ENCODE assay signal across 8 cellular contexts in genomic region chr22:40487663-40488249, GRCh38.
DNase-seq lines count a peak whose midpoint lies in the region; ATAC-seq and TF ChIP-seq lines count a peak whose summit lies in the region.

No MANE protein-coding gene starts in this region.

- no peak overlapping the region for H3K23ac ChIP-seq in mesendoderm (ENCODE audit: low read length)

- H3K27me3 ChIP-seq in left ventricle myocardium inferior (ENCODE audit: low read depth) (no peaks in the 10 kb centered on the region), right cardiac atrium (ENCODE audit: control insufficient read depth, insufficient read depth) (no peaks in the 10 kb centered on the region), body of pancreas (no peaks in the 10 kb centered on the region), lung (ENCODE audit: control insufficient read depth, insufficient read depth) (no peaks in the 10 kb centered on the region), mesendoderm (ENCODE audit: insufficient read depth, low read length, poor library complexity) (no peaks in the 10 kb centered on the region)

- no peak overlapping the region for H2BK15ac ChIP-seq in mesendoderm (replicated peaks; ENCODE audit: low read depth)

- no peak overlapping the region for H3K4ac ChIP-seq in mesendoderm (ENCODE audit: low read depth, low read length)

- H2BK120ac ChIP-seq in mesendoderm (ENCODE audit: low read depth, low read length) = no peak overlapping the region

- peak; percentile 71 for TF ChIP-seq CTCF in left ventricle myocardium inferior (IDR thresholded peaks at IDR 0.05; ENCODE audit: borderline replicate concordance)
- TF ChIP-seq CTCF in body of pancreas (IDR thresholded peaks at IDR 0.05) = peak; percentile 32 to 70 (median 62)
- peak; percentile 49 for TF ChIP-seq CTCF in lung (IDR thresholded peaks at IDR 0.05; ENCODE audit: control extremely low read depth, extremely low read depth)

- no peak for TF ChIP-seq POLR2A in body of pancreas (IDR thresholded peaks at IDR 0.05)

- no peak overlapping the region for H3K4me3 ChIP-seq in left ventricle myocardium inferior
- H3K4me3 ChIP-seq in right cardiac atrium (ENCODE audit: low read length) = no peak overlapping the region
- H3K4me3 ChIP-seq in body of pancreas = no peak overlapping the region
- no peak overlapping the region for H3K4me3 ChIP-seq in lung
- H3K4me3 ChIP-seq in mesendoderm (ENCODE audit: low read length) = no peak overlapping the region

- H4K8ac ChIP-seq in mesendoderm (ENCODE audit: low read depth, low read length) = no peak overlapping the region

- H4K5ac ChIP-seq in mesendoderm (ENCODE audit: low read length) = no peak overlapping the region

- H3K4me1 ChIP-seq in left ventricle myocardium inferior (peaks cover 70% of the 10 kb centered on the region), right cardiac atrium (ENCODE audit: control insufficient read depth, insufficient read depth, low read length) (peaks cover 8% of the 10 kb centered on the region), body of pancreas (peaks cover 19% of the 10 kb centered on the region), lung (ENCODE audit: control insufficient read depth in 2 of 2, insufficient read depth in 2 of 2, low read length in 2 of 2) (peaks cover 3 to 23% of the 10 kb centered on the region in 2 donors), mesendoderm (ENCODE audit: control insufficient read depth, low read depth, low read length) (peaks cover 8% of the 10 kb centered on the region)

- intact Hi-C loops in left ventricle myocardium inferior (cut with micrococcal nuclease) = no loop called here
- intact Hi-C loops in right cardiac atrium (cut with DNase I) = loop anchor here in 2 of 4 donors (5.0 to 10.0 kb wide), 2 partner anchors 35 to 53 kb away; no protein-coding TSS in a partner anchor
- intact Hi-C loops in body of pancreas (cut with DNase I) = no loop called here

- H3K27ac ChIP-seq in left ventricle myocardium inferior (replicated peaks) (peak overlapping the region; percentile 38), right cardiac atrium (ENCODE audit: low read length) (no peak overlapping the region), body of pancreas (no peak overlapping the region), lung (ENCODE audit: low read depth in 1 of 2, low read length in 1 of 2) (no peak overlapping the region), mesendoderm (ENCODE audit: low read depth, low read length) (no peak overlapping the region)

- H3K79me1 ChIP-seq in mesendoderm (ENCODE audit: low read length) = peaks cover 5% of the 10 kb centered on the region

- H3K9me3 ChIP-seq in left ventricle myocardium inferior (replicated peaks) = no peaks in the 10 kb centered on the region
- no peaks in the 10 kb centered on the region for H3K9me3 ChIP-seq in right cardiac atrium (ENCODE audit: control insufficient read depth, low read length)
- H3K9me3 ChIP-seq in body of pancreas = no peaks in the 10 kb centered on the region
- H3K9me3 ChIP-seq in lung (ENCODE audit: control insufficient read depth in 2 of 2, insufficient read depth in 1 of 2, low read length in 1 of 2) = no peaks in the 10 kb centered on the region

- H3K9ac ChIP-seq in mesendoderm (ENCODE audit: low read length) = no peak overlapping the region

- no peak overlapping the region for H3K18ac ChIP-seq in mesendoderm (ENCODE audit: low read length)

- no peak overlapping the region for H2BK5ac ChIP-seq in mesendoderm (ENCODE audit: low read length)

- H3K36me3 ChIP-seq in left ventricle myocardium inferior (no peaks in the 10 kb centered on the region), body of pancreas (replicated peaks in 1 of 2; ENCODE audit: insufficient read depth in 1 of 2, low read depth in 2 of 2) (no peaks in the 10 kb centered on the region), lung (ENCODE audit: control insufficient read depth in 2 of 2, insufficient read depth in 2 of 2, low read length in 2 of 2) (peaks cover 0 to 1% of the 10 kb centered on the region in 2 donors), mesendoderm (ENCODE audit: control insufficient read depth, insufficient read depth, low read length) (no peaks in the 10 kb centered on the region)

- ATAC-seq in right cardiac atrium = no peak
- peak; percentile 61 for ATAC-seq in body of pancreas
- no peak for ATAC-seq in lung (ENCODE audit: insufficient read depth, low FRiP score)
- ATAC-seq in GM19395 (IDR thresholded peaks at IDR 0.05; ENCODE audit: unreplicated experiment) = no peak
- ATAC-seq in GM18909 (IDR thresholded peaks at IDR 0.05; ENCODE audit: poor library complexity, unreplicated experiment) = no peak

- H3K79me2 ChIP-seq in mesendoderm (ENCODE audit: control insufficient read depth, insufficient read depth, low read length) = no peaks in the 10 kb centered on the region

- H3K56ac ChIP-seq in mesendoderm (ENCODE audit: low read length) = no peak overlapping the region

- no peak overlapping the region for H2AK5ac ChIP-seq in mesendoderm (ENCODE audit: low read length)

- 47% methylated on average over 3 of the region's 3 CpGs for WGBS in right cardiac atrium
- 34 to 38% methylated on average over 3 of the region's 3 CpGs for WGBS in body of pancreas, 2 donors
- 38 to 47% methylated on average over 3 of the region's 3 CpGs for WGBS in lung, 2 donors
- WGBS in mesendoderm (ENCODE audit: extremely low coverage, insufficient coverage, low lambda C conversion rate) = no CpG with 5 or more reads among the region's 3 CpGs

- DNase-seq in left ventricle myocardium inferior = no peak
- no peak for DNase-seq in right cardiac atrium
- DNase-seq in NCI-H1092 treated with DMSO at 0.1 percent for 48 hours (lab: John Stamatoyannopoulos, UW) = peak; percentile 28
- DNase-seq in body of pancreas = no peak
- no peak for DNase-seq in lung (ENCODE audit: low spot score)
- DNase-seq in mesendoderm = no peak

- H3K4me2 ChIP-seq in mesendoderm (ENCODE audit: low read length) = no peak overlapping the region
